8 cellular contexts compared by ENCODE assay signal in genomic region chr2:199985625-199986207, GRCh38. TPM values are rescaled to one million over a fixed set of nuclear protein-coding genes. Genes with fewer than 3 reads are reported as not detected.
DNase-seq lines count a peak whose midpoint lies in the region; ATAC-seq and TF ChIP-seq lines count a peak whose summit lies in the region.

No MANE protein-coding gene starts in this region.

- in situ Hi-C loops in Caki2 (cut with HindIII; ENCODE audit: low pct_unique_long_range_greater_than_20kb, low sequenced_read_pairs) = no loop called here

- DNase-seq in Caki2 (ENCODE audit: low read depth) (peak; percentile 56), Kasumi-1 (lab: John Stamatoyannopoulos, UW) (peak; percentile 85 to 93), RWPE1 (ENCODE audit: low spot score) (peak; percentile 39), activated T-helper 1 cell treated with Interleukin-2 at 50 U/mL for 16 hours (ENCODE audit: low read depth) (peak; percentile 10), foreskin melanocyte (peak; percentile 69), pons (ENCODE audit: low spot score) (peak; percentile 74), cerebellar nuclear complex (lab: John Stamatoyannopoulos, UW) (no peak)

- peak; percentile 58 for TF ChIP-seq CTCF in RWPE1 (conservative IDR thresholded peaks at IDR 0.05; ENCODE audit: low read depth)

- ATAC-seq in GM21526 (IDR thresholded peaks at IDR 0.05; ENCODE audit: low FRiP score, unreplicated experiment) = peak; percentile 90

- no peak overlapping the region for H3K27ac ChIP-seq in RWPE1

- POLR2A ChIA-PET in RWPE1 (lab: Yijun Ruan, JAX; ENCODE audit: low non-redundant PET) = no interaction called here

- CTCF ChIA-PET in RWPE1 (lab: Yijun Ruan, JAX) = interaction anchor here (0.5 to 1.4 kb wide), 9 partner anchors 9 to 539 kb away, joined by 3 to 5 read pairs (median 4); no protein-coding TSS in a partner anchor

RNA-seq across cellular contexts. Expression of gene MAIP1, which starts 30.3 kb away (rescaled TPM):
- total RNA-seq in Caki2 (2014; rRNA removed; shearing (Covaris generic); ENCODE audit: low replicate concordance) = 22.1 and 32.5 TPM in 2 replicates

RNA-seq across cellular contexts. Expression of gene TYW5, which starts 30.4 kb away (rescaled TPM):
- 5.9 and 9.2 TPM in 2 replicates for total RNA-seq in Caki2 (2014; rRNA removed; shearing (Covaris generic); ENCODE audit: low replicate concordance)

Comparison
In these comparisons a context has a peak if more than half of its experiments do, and no peak if none do; other contexts are left out.
1. DNase-seq: peak in Caki2 (single experiment), Kasumi-1 (2 of 2), RWPE1 (single experiment), activated T-helper 1 cell treated with Interleukin-2 at 50 U/mL for 16 hours (single experiment), foreskin melanocyte (single experiment) and pons (single experiment); none in cerebellar nuclear complex (0 of 2).